In genomic region chr20:47318596-47319516, GRCh38 we compare ENCODE assay signal across 1 cellular context.
A peak's percentile ranks its signal among the peaks of the same experiment; 100 is the strongest.
TF ChIP-seq lines count a peak whose summit lies in the region.

No MANE protein-coding gene starts in this region.

TF ChIP-seq in HepG2, 621 proteins besides CTCF, POLR2A, EP300 and RAD21 (continued from another document):
- TF ChIP-seq GMEB2 (CRISPR knock-in tag; IDR thresholded peaks at IDR 0.05; ENCODE audit: low read depth), result no peak; the same call in 1 of the 2 replicates
- TF ChIP-seq, protein P1, sequence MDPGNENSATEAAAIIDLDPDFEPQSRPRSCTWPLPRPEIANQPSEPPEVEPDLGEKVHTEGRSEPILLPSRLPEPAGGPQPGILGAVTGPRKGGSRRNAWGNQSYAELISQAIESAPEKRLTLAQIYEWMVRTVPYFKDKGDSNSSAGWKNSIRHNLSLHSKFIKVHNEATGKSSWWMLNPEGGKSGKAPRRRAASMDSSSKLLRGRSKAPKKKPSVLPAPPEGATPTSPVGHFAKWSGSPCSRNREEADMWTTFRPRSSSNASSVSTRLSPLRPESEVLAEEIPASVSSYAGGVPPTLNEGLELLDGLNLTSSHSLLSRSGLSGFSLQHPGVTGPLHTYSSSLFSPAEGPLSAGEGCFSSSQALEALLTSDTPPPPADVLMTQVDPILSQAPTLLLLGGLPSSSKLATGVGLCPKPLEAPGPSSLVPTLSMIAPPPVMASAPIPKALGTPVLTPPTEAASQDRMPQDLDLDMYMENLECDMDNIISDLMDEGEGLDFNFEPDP (CRISPR knock-in tag; conservative IDR thresholded peaks at IDR 0.05), result 0 out of 2 replicates have a peak, but pooled peaks have one; percentile 17
- TF ChIP-seq, protein P2, sequence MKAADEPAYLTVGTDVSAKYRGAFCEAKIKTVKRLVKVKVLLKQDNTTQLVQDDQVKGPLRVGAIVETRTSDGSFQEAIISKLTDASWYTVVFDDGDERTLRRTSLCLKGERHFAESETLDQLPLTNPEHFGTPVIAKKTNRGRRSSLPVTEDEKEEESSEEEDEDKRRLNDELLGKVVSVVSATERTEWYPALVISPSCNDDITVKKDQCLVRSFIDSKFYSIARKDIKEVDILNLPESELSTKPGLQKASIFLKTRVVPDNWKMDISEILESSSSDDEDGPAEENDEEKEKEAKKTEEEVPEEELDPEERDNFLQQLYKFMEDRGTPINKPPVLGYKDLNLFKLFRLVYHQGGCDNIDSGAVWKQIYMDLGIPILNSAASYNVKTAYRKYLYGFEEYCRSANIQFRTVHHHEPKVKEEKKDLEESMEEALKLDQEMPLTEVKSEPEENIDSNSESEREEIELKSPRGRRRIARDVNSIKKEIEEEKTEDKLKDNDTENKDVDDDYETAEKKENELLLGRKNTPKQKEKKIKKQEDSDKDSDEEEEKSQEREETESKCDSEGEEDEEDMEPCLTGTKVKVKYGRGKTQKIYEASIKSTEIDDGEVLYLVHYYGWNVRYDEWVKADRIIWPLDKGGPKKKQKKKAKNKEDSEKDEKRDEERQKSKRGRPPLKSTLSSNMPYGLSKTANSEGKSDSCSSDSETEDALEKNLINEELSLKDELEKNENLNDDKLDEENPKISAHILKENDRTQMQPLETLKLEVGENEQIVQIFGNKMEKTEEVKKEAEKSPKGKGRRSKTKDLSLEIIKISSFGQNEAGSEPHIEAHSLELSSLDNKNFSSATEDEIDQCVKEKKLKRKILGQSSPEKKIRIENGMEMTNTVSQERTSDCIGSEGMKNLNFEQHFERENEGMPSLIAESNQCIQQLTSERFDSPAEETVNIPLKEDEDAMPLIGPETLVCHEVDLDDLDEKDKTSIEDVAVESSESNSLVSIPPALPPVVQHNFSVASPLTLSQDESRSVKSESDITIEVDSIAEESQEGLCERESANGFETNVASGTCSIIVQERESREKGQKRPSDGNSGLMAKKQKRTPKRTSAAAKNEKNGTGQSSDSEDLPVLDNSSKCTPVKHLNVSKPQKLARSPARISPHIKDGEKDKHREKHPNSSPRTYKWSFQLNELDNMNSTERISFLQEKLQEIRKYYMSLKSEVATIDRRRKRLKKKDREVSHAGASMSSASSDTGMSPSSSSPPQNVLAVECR (CRISPR knock-in tag; IDR thresholded peaks at IDR 0.05; ENCODE audit: borderline replicate concordance), result peak; percentile 43; the same call in 1 of the 2 replicates
TF ChIP-seq in HepG2: peak in this region for 129.
